ENCODE assay signal across 12 cellular contexts in the genomic region with DNA sequence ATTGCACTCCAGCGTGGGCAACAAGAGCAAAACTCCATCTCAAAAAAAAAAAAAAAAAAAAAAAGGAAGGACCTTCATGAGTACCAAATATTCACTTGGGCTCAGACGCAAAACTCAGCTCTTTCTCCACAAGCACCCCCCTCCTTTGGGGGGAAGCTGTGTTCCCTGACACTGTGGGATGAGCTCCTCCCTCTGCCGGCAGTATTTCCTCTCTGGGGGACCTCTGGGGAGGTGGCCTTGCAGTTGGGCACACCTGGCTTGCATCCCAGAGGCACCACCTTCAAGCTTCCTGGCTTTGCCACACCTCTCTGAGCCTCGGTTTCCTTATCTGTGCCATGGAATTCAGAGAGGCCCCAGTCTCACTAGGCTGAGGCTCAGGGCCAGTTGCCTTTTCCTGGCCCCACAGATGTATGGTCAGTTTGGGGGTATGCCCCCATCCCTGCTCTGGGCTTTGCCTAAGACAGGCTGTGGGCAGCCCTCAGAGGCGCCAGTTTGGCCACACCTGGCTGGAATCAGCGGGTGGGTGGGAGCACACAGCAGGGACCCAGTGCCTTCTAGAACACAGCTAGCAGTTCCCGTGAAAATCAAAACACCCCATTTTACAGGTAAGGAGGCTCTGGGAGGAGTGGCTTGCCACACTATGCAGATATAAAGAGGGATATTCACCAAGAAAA.
DNase-seq lines count a peak whose midpoint lies in the region; ATAC-seq, FAIRE-seq and TF ChIP-seq lines count a peak whose summit lies in the region.
"Had no signal": no experiment of that assay in that cellular context is flagged by ENCODE, and none has a peak within 500 bp of the region (broad histone marks: within the 10 kb centered on the region; RNA-seq: fewer than 3 reads in every experiment).

No MANE protein-coding gene starts in this region.

- no peaks in the 10 kb centered on the region for H4K20me1 ChIP-seq in SK-N-SH (ENCODE audit: insufficient read depth)

- no peak for TF ChIP-seq CTCF in SK-N-SH (IDR thresholded peaks at IDR 0.05)

- peaks cover 22 to 41% (median 31%) of the 10 kb centered on the region in 4 donors for H3K4me1 Mint-ChIP-seq in naive thymus-derived CD8-positive, alpha-beta T cell

- no peak for TF ChIP-seq EP300 in SK-N-SH (IDR thresholded peaks at IDR 0.05; ENCODE audit: borderline replicate concordance in 1 of 2, low read depth in 1 of 2, low read length in 1 of 2)

- peaks cover 17 to 23% of the 10 kb centered on the region in 2 experiments; a peak in 3 of 4 replicates for H3K4me1 ChIP-seq in SK-N-SH (ENCODE audit: control insufficient read depth in 1 of 2, insufficient read depth in 2 of 2, low read depth in 1 of 2, low read length in 1 of 2)

- H3K27me3 Mint-ChIP-seq in naive thymus-derived CD8-positive, alpha-beta T cell, result no peaks in the 10 kb centered on the region

- ATAC-seq in SK-N-SH treated with all-trans-retinoic acid at 6 μM for 48 hours (no peak), HG03457 (IDR thresholded peaks at IDR 0.05; ENCODE audit: unreplicated experiment) (no peak)
- no peak for ATAC-seq in naive thymus-derived CD8-positive, alpha-beta T cell
- no peak for ATAC-seq in activated CD4-positive, CD25-positive, alpha-beta regulatory T cell treated with anti-CD3 and anti-CD28 coated beads, Interleukin-2, amount 50 U/mL, for 24 hours
- ATAC-seq: foreskin keratinocyte had no signal

- H3K9ac ChIP-seq in SK-N-SH, result peak overlapping the region; percentile 34; the same call in 1 of the 2 replicates

- H3K27ac Mint-ChIP-seq in naive thymus-derived CD8-positive, alpha-beta T cell, result peak overlapping the region in 9 of 10 donors; percentile 18 to 89 (median 63)
- H3K27ac Mint-ChIP-seq: T-helper 2 cell treated with Interferon-gamma antibody and Interleukin-4, amounts not matched to agents 5 μg/mL and 100 μg/mL, for 36 hours had no signal

- peaks cover 0 to 4% (median 0%) of the 10 kb centered on the region in 3 donors for H3K36me3 Mint-ChIP-seq in naive thymus-derived CD8-positive, alpha-beta T cell

- H3K79me2 ChIP-seq in SK-N-SH (ENCODE audit: insufficient read depth), result no peaks in the 10 kb centered on the region

- H3K9me3 Mint-ChIP-seq in naive thymus-derived CD8-positive, alpha-beta T cell, result peaks cover 0 to 6% (median 3%) of the 10 kb centered on the region in 9 donors

- no peaks in the 10 kb centered on the region for H3K9me3 ChIP-seq in SK-N-SH

- no peak for TF ChIP-seq POLR2A in GM12891 (IDR thresholded peaks at IDR 0.05; ENCODE audit: low read depth, low read length)

- no peaks in the 10 kb centered on the region for H3K36me3 ChIP-seq in SK-N-SH (replicated peaks in 1 of 2; ENCODE audit: control insufficient read depth in 1 of 2, insufficient read depth in 2 of 2, low read length in 1 of 2)

- FAIRE-seq in urothelium cell line (lab: Jason Lieb, UNC) (no peak), GM12891 (lab: Jason Lieb, UNC) (no peak)

- DNase-seq in SK-N-SH, result no peak
- no peak for DNase-seq in epithelial cell of prostate (ENCODE audit: low read depth, low spot score)
- DNase-seq in naive thymus-derived CD8-positive, alpha-beta T cell, result no peak
- DNase-seq in urothelium cell line (ENCODE audit: low spot score), result peak; percentile 43
- no peak for DNase-seq in GM12891 (ENCODE audit: insufficient read length, low spot score)
- DNase-seq: foreskin keratinocyte, NCI-H2171 treated with DMSO at 0.1 percent for 48 hours, posterior cingulate gyrus had no signal

- peak overlapping the region; percentile 81 for H3K4me2 ChIP-seq in SK-N-SH

- peaks cover 34% of the 10 kb centered on the region for H3F3A ChIP-seq in SK-N-SH (replicated peaks; ENCODE audit: insufficient read depth)

- no peak overlapping the region for H2AFZ ChIP-seq in SK-N-SH (ENCODE audit: low read depth)

- no peak for TF ChIP-seq RAD21 in SK-N-SH (IDR thresholded peaks at IDR 0.05; ENCODE audit: low read length)

- H3K9me2 ChIP-seq in SK-N-SH, result no peaks in the 10 kb centered on the region

- no peaks in the 10 kb centered on the region for H3K27me3 ChIP-seq in SK-N-SH (ENCODE audit: insufficient read depth)
- H3K27me3 ChIP-seq: foreskin keratinocyte had no signal

- CTCF ChIA-PET in SK-N-SH (lab: Yijun Ruan, JAX), result interaction anchor here (1.4 to 3.4 kb wide), 2 partner anchors 15 to 80 kb away, joined by 4 to 12 read pairs; no protein-coding TSS in a partner anchor

- WGBS in SK-N-SH (ENCODE audit: low lambda C conversion rate), result 87% methylated on average over 7 of the region's 7 CpGs

- peak overlapping the region; percentile 30 to 89; a peak in 3 of 4 replicates for H3K27ac ChIP-seq in SK-N-SH (ENCODE audit: low read depth in 2 of 2, low read length in 1 of 2)
- peak overlapping the region; percentile 99 for H3K27ac ChIP-seq in epithelial cell of prostate
- H3K27ac ChIP-seq: foreskin keratinocyte had no signal

- POLR2A ChIA-PET in SK-N-SH (lab: Yijun Ruan, JAX), result interaction anchor here (2.0 kb wide), 1 partner anchor 15 kb away, joined by 6 read pairs; no protein-coding TSS in a partner anchor
- POLR2A ChIA-PET in naive thymus-derived CD8-positive, alpha-beta T cell (lab: Charles Lee), result interaction anchor here (0.6 to 3.5 kb wide), 13 partner anchors 11 to 272 kb away, joined by 3 to 22 read pairs (median 4); a partner anchor contains a TSS

- H3K4me3 ChIP-seq in SK-N-SH (ENCODE audit: low read depth in 2 of 2, low read length in 1 of 2), result no peak overlapping the region

- H3K4me3 Mint-ChIP-seq in naive thymus-derived CD8-positive, alpha-beta T cell, result peak overlapping the region; percentile 79 to 97 (median 84)

TF ChIP-seq in SK-N-SH, 30 proteins besides CTCF, POLR2A, EP300 and RAD21:
- TF ChIP-seq, protein P1, sequence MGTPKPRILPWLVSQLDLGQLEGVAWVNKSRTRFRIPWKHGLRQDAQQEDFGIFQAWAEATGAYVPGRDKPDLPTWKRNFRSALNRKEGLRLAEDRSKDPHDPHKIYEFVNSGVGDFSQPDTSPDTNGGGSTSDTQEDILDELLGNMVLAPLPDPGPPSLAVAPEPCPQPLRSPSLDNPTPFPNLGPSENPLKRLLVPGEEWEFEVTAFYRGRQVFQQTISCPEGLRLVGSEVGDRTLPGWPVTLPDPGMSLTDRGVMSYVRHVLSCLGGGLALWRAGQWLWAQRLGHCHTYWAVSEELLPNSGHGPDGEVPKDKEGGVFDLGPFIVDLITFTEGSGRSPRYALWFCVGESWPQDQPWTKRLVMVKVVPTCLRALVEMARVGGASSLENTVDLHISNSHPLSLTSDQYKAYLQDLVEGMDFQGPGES (IDR thresholded peaks at IDR 0.05; ENCODE audit: low read depth, low read length), result no peak
- TF ChIP-seq ELF1 (IDR thresholded peaks at IDR 0.05) (no peak), TAF1 (IDR thresholded peaks at IDR 0.05; ENCODE audit: borderline replicate concordance, low read depth, low read length) (no peak), POLR2AphosphoS5 (IDR thresholded peaks at IDR 0.05; ENCODE audit: low read depth, low read length) (no peak), MXI1 (IDR thresholded peaks at IDR 0.05; ENCODE audit: low read depth, low read length) (no peak), TCF12 (IDR thresholded peaks at IDR 0.05) (no peak), RCOR1 (IDR thresholded peaks at IDR 0.05; ENCODE audit: low read length) (no peak)

TF ChIP-seq in SK-N-SH treated with all-trans-retinoic acid at 6 μM for 48 hours, 23 proteins besides CTCF, POLR2A, EP300 and RAD21 (continues in another document):
- TF ChIP-seq ZFP3 (CRISPR knock-in tag; IDR thresholded peaks at IDR 0.05), result no peak
- no peak for TF ChIP-seq GLIS3 (CRISPR knock-in tag; IDR thresholded peaks at IDR 0.05)
- no peak for TF ChIP-seq ZC3H10 (CRISPR knock-in tag; IDR thresholded peaks at IDR 0.05)
- TF ChIP-seq, protein P2, sequence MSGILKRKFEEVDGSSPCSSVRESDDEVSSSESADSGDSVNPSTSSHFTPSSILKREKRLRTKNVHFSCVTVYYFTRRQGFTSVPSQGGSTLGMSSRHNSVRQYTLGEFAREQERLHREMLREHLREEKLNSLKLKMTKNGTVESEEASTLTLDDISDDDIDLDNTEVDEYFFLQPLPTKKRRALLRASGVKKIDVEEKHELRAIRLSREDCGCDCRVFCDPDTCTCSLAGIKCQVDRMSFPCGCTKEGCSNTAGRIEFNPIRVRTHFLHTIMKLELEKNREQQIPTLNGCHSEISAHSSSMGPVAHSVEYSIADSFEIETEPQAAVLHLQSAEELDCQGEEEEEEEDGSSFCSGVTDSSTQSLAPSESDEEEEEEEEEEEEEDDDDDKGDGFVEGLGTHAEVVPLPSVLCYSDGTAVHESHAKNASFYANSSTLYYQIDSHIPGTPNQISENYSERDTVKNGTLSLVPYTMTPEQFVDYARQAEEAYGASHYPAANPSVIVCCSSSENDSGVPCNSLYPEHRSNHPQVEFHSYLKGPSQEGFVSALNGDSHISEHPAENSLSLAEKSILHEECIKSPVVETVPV (CRISPR knock-in tag; IDR thresholded peaks at IDR 0.05), result no peak
- TF ChIP-seq OSR1 (CRISPR knock-in tag; IDR thresholded peaks at IDR 0.05), result no peak
- no peak for TF ChIP-seq SNAI2 (CRISPR knock-in tag; IDR thresholded peaks at IDR 0.05)
- no peak for TF ChIP-seq PPARA (CRISPR knock-in tag; IDR thresholded peaks at IDR 0.05; ENCODE audit: borderline replicate concordance)
- TF ChIP-seq TOX (CRISPR knock-in tag; IDR thresholded peaks at IDR 0.05; ENCODE audit: borderline replicate concordance), result no peak

TF ChIP-seq in GM12891, 5 proteins besides CTCF, POLR2A, EP300 and RAD21:
- TF ChIP-seq SPI1 (IDR thresholded peaks at IDR 0.05; ENCODE audit: low read depth, low read length) (no peak), POU2F2 (IDR thresholded peaks at IDR 0.05; ENCODE audit: low read depth, low read length) (no peak), POLR2AphosphoS5 (IDR thresholded peaks at IDR 0.05; ENCODE audit: low read depth, low read length) (no peak), PAX5 (IDR thresholded peaks at IDR 0.05; ENCODE audit: insufficient read depth, low read length, severe bottlenecking) (no peak), TAF1 (IDR thresholded peaks at IDR 0.05; ENCODE audit: low read depth, low read length) (no peak)
